Comparison of ENCODE assay signal across 8 cellular contexts in genomic region chr11:62337682-62338181, GRCh38. TPM values are rescaled to one million over a fixed set of nuclear protein-coding genes. Genes with fewer than 3 reads are reported as not detected.
DNase-seq lines count a peak whose midpoint lies in the region; ATAC-seq, FAIRE-seq and TF ChIP-seq lines count a peak whose summit lies in the region.

No MANE protein-coding gene starts in this region.

- no peaks in the 10 kb centered on the region for H3K9me3 Mint-ChIP-seq in activated CD4-positive, alpha-beta memory T cell treated with anti-CD3 and anti-CD28 coated beads for 36 hours

- CTCF ChIA-PET in activated CD4-positive, alpha-beta memory T cell treated with anti-CD3 and anti-CD28 coated beads for 36 hours (lab: Charles Lee) = interaction anchor here (0.6 to 3.9 kb wide), 14 partner anchors 10 to 544 kb away, joined by 3 to 42 read pairs (median 4); partner anchors contain the start of gene EEF1G

- H3K4me3 ChIP-seq in HUES48 (ENCODE audit: low read depth, low read length) (peak overlapping the region; percentile 77), fibroblast of villous mesenchyme (ENCODE audit: low read depth, low read length) (peak overlapping the region; percentile 65), neuronal stem cell (ENCODE audit: low read length in 2 of 2) (peak overlapping the region; percentile 57 to 88)

- 0 out of 2 replicates have a peak, but pooled peaks cover 4% of the 10 kb centered on the region for H3K36me3 ChIP-seq in HUES48 (ENCODE audit: control insufficient read depth, insufficient read depth, low read length)
- peaks cover 0 to 2% of the 10 kb centered on the region in 2 donors for H3K36me3 ChIP-seq in neuronal stem cell (replicated peaks in 1 of 2; ENCODE audit: control insufficient read depth in 2 of 2, insufficient read depth in 2 of 2, low read length in 2 of 2)

- H3K9me3 ChIP-seq in HUES48 (ENCODE audit: control insufficient read depth, insufficient read depth, low read length) (no peaks in the 10 kb centered on the region), neuronal stem cell (replicated peaks in 1 of 2; ENCODE audit: control insufficient read depth in 2 of 2, insufficient read depth in 1 of 2, low read depth in 1 of 2, low read length in 2 of 2) (peaks cover 0 to 12% of the 10 kb centered on the region in 2 donors)

- no peak overlapping the region for H2BK5ac ChIP-seq in neuronal stem cell (ENCODE audit: low read length)

- H3K14ac ChIP-seq in neuronal stem cell (ENCODE audit: low read length) = no peak overlapping the region

- no peak overlapping the region for H2BK12ac ChIP-seq in neuronal stem cell (ENCODE audit: low read length)

- H3K4me3 Mint-ChIP-seq in activated CD4-positive, alpha-beta memory T cell treated with anti-CD3 and anti-CD28 coated beads for 36 hours = peak overlapping the region; percentile 82

- H3K9ac ChIP-seq in HUES48 (ENCODE audit: low read depth, low read length) (peak overlapping the region; percentile 53; the same call in 1 of the 2 replicates), neuronal stem cell (ENCODE audit: low read depth, low read length, poor library complexity) (peak overlapping the region; percentile 86)

- H3K4me1 ChIP-seq in HUES48 (ENCODE audit: control insufficient read depth, insufficient read depth, low read length) = peaks cover 3% of the 10 kb centered on the region
- H3K4me1 ChIP-seq in neuronal stem cell (ENCODE audit: control insufficient read depth in 2 of 2, insufficient read depth in 1 of 2, low read depth in 1 of 2, low read length in 2 of 2) = peaks cover 0 to 2% of the 10 kb centered on the region in 2 donors

- H3K27ac ChIP-seq in HUES48 (ENCODE audit: low read depth, low read length) (no peak overlapping the region), neuronal stem cell (replicated peaks; ENCODE audit: low read length) (no peak overlapping the region)

- H3K27me3 Mint-ChIP-seq in activated CD4-positive, alpha-beta memory T cell treated with anti-CD3 and anti-CD28 coated beads for 36 hours = peaks cover 8% of the 10 kb centered on the region

- DNase-seq in EH (ENCODE audit: low read depth) (peak; percentile 17), fibroblast of villous mesenchyme (ENCODE audit: low read depth) (no peak), neuronal stem cell (ENCODE audit: low spot score) (peak; percentile 23), GM12892 (ENCODE audit: insufficient read length) (no peak)
- peak; percentile 17 for DNase-seq in activated CD4-positive, alpha-beta memory T cell treated with anti-CD3 and anti-CD28 coated beads for 36 hours

- ATAC-seq in HG02885 (IDR thresholded peaks at IDR 0.05; ENCODE audit: poor library complexity, unreplicated experiment) (no peak), HG03139 (IDR thresholded peaks at IDR 0.05; ENCODE audit: unreplicated experiment) (no peak)

- H3K79me1 ChIP-seq in neuronal stem cell (ENCODE audit: low read depth, low read length) = no peaks in the 10 kb centered on the region

- peak overlapping the region; percentile 54 for H2AK5ac ChIP-seq in neuronal stem cell (ENCODE audit: low read depth, low read length)

- no peaks in the 10 kb centered on the region for H3K36me3 Mint-ChIP-seq in activated CD4-positive, alpha-beta memory T cell treated with anti-CD3 and anti-CD28 coated beads for 36 hours

- peak overlapping the region; percentile 78 for H3K18ac ChIP-seq in neuronal stem cell (ENCODE audit: low read length)

- peak overlapping the region; percentile 84 for H3K4me2 ChIP-seq in neuronal stem cell (ENCODE audit: insufficient read depth, low read length, poor library complexity, severe bottlenecking)

- H2BK120ac ChIP-seq in neuronal stem cell (ENCODE audit: low read depth, low read length) = peak overlapping the region; percentile 66

- TF ChIP-seq POLR2A in GM12892 (IDR thresholded peaks at IDR 0.05; ENCODE audit: low read depth, low read length) = no peak

- no peak overlapping the region for H3K27ac Mint-ChIP-seq in activated CD4-positive, alpha-beta memory T cell treated with anti-CD3 and anti-CD28 coated beads for 36 hours

- WGBS in neuronal stem cell (ENCODE audit: extremely low coverage in 2 of 2, insufficient read length in 2 of 2, insufficient replicate concordance in 1 of 2), 2 donors = no CpG with 5 or more reads among the region's 50 CpGs

- no peak for FAIRE-seq in GM12892 (lab: Jason Lieb, UNC)

- H3K27me3 ChIP-seq in HUES48 (ENCODE audit: control insufficient read depth, insufficient read depth, low read length) = no peaks in the 10 kb centered on the region; the same call in 1 of the 2 replicates
- H3K27me3 ChIP-seq in neuronal stem cell (ENCODE audit: control insufficient read depth in 3 of 3, insufficient read depth in 3 of 3, low read depth in 1 of 3, low read length in 3 of 3) = peaks cover 0 to 42% (median 2%) of the 10 kb centered on the region in 3 experiments

- intact Hi-C loops in activated CD4-positive, alpha-beta memory T cell treated with anti-CD3 and anti-CD28 coated beads for 36 hours (cut with micrococcal nuclease) = no loop called here

- H3K4me1 Mint-ChIP-seq in activated CD4-positive, alpha-beta memory T cell treated with anti-CD3 and anti-CD28 coated beads for 36 hours (ENCODE audit: low read depth) = peaks cover 8% of the 10 kb centered on the region

- H4K8ac ChIP-seq in neuronal stem cell (ENCODE audit: low read depth, low read length) = no peak overlapping the region

- no peak overlapping the region for H4K91ac ChIP-seq in neuronal stem cell (ENCODE audit: low read depth, low read length, poor library complexity)

- H2BK15ac ChIP-seq in neuronal stem cell (ENCODE audit: low read length) = peak overlapping the region; percentile 86

- TF ChIP-seq CTCF in fibroblast of villous mesenchyme (IDR thresholded peaks at IDR 0.05; ENCODE audit: insufficient read depth, low read depth, low read length) = no peak

- H3K4ac ChIP-seq in neuronal stem cell (ENCODE audit: low read length) = no peak overlapping the region

- H2AFZ ChIP-seq in neuronal stem cell (ENCODE audit: low read length) = peak overlapping the region; percentile 97

- H3K23ac ChIP-seq in neuronal stem cell (ENCODE audit: low read depth, low read length, poor library complexity) = peak overlapping the region; percentile 68

- POLR2A ChIA-PET in activated CD4-positive, alpha-beta memory T cell treated with anti-CD3 and anti-CD28 coated beads for 36 hours (lab: Charles Lee) = interaction anchor here (1.2 kb wide), 1 partner anchor 12 kb away, joined by 3 read pairs; no protein-coding TSS in a partner anchor

RNA-seq across cellular contexts. Expression of gene ASRGL1, which starts 0.5 kb away (rescaled TPM):
- 1 to 10 TPM; 7.7 to 8.2 TPM for total RNA-seq in activated CD4-positive, alpha-beta memory T cell treated with anti-CD3 and anti-CD28 coated beads for 36 hours
- total RNA-seq in fibroblast of villous mesenchyme = 0.97 and 1.3 TPM in 2 replicates
- 54.8 TPM for polyA plus RNA-seq in neuronal stem cell (2013, experiment 1 of 2)
- polyA plus RNA-seq in neuronal stem cell (2013, experiment 2 of 2) = 56.2 TPM
- 1.5 TPM for polyA plus RNA-seq in GM12892 (2012; ENCODE audit: missing spikeins)

RNA-seq across cellular contexts. Expression of gene SCGB1D4, which starts 38.9 kb away (rescaled TPM):
- total RNA-seq in activated CD4-positive, alpha-beta memory T cell treated with anti-CD3 and anti-CD28 coated beads for 36 hours = not detected
- not detected in 2 replicates for total RNA-seq in fibroblast of villous mesenchyme
- polyA plus RNA-seq in neuronal stem cell (2013, experiment 1 of 2) = not detected
- not detected for polyA plus RNA-seq in neuronal stem cell (2013, experiment 2 of 2)
- not detected for polyA plus RNA-seq in GM12892 (2012; ENCODE audit: missing spikeins)

Comparison
In these comparisons a context has a peak if more than half of its experiments do, and no peak if none do; other contexts are left out.
1. DNase-seq: peak in EH (single experiment), activated CD4-positive, alpha-beta memory T cell treated with anti-CD3 and anti-CD28 coated beads for 36 hours (single experiment) and neuronal stem cell (single experiment); none in fibroblast of villous mesenchyme (single experiment) and GM12892 (single experiment).
2. Peak in every context shown above with its lines, with median percentiles within 50 percentile points of each other: H3K4me3 ChIP-seq.